ENCODE assay signal across 1 cellular context in the genomic region with DNA sequence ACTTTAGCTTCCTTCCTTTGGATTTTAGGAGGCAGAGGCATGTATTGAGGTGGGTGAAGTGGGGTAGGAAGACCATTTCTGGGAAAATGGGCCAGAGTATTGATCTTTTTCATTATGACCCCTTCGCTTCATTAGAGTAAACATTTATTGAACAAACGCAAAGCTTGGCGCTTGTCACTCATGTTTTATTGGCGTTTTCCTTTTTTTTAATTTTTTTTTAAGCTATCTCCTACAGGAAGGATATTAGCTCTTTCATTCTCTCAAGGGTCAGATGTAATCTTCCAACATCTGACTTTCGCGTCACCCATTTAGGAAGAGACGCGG.
TF ChIP-seq lines count a peak whose summit lies in the region.

No MANE protein-coding gene starts in this region.

TF ChIP-seq in IMR-90, 13 proteins besides CTCF, POLR2A, EP300 and RAD21 (continued from another document):
- no peak for TF ChIP-seq USF2 (IDR thresholded peaks at IDR 0.05; ENCODE audit: low read depth, low read length)
